ENCODE assay signal across 9 cellular contexts in genomic region chr1:217660353-217661062, GRCh38. TPM values are rescaled to one million over a fixed set of nuclear protein-coding genes. Genes with fewer than 3 reads are reported as not detected.
A peak's percentile ranks its signal among the peaks of the same experiment; 100 is the strongest.
DNase-seq lines count a peak whose midpoint lies in the region; ATAC-seq and TF ChIP-seq lines count a peak whose summit lies in the region.
"Had no signal": no experiment of that assay in that cellular context is flagged by ENCODE, and none has a peak within 500 bp of the region (broad histone marks: within the 10 kb centered on the region; RNA-seq: fewer than 3 reads in every experiment).

No MANE protein-coding gene starts in this region.

- H3K36me3 ChIP-seq in adipocyte (ENCODE audit: control insufficient read depth, insufficient read depth, low read length, severe bottlenecking) (no peaks in the 10 kb centered on the region), liver (ENCODE audit: control insufficient read depth in 4 of 4, insufficient read depth in 3 of 4, low read depth in 1 of 4, low read length in 3 of 4) (no peaks in the 10 kb centered on the region)

- TF ChIP-seq CTCF in liver (IDR thresholded peaks at IDR 0.05; ENCODE audit: low read depth, low read length, missing input control), result peak; percentile 17

- H3K27ac ChIP-seq in liver (ENCODE audit: low read depth in 1 of 2, low read length in 2 of 2), result no peak overlapping the region

- peaks cover 18% of the 10 kb centered on the region for H3K4me1 ChIP-seq in adipocyte (ENCODE audit: control insufficient read depth, insufficient read depth, low read length)
- H3K4me1 ChIP-seq in liver (ENCODE audit: control insufficient read depth in 4 of 4, insufficient read depth in 4 of 4, low read length in 3 of 4), result no peaks in the 10 kb centered on the region

- TF ChIP-seq RAD21 in liver (IDR thresholded peaks at IDR 0.05), result peak; percentile 66 to 73

- H3K9me3 ChIP-seq in adipocyte (ENCODE audit: control insufficient read depth, low read length) (no peaks in the 10 kb centered on the region), liver (ENCODE audit: control insufficient read depth in 4 of 4, low read length in 3 of 4) (no peaks in the 10 kb centered on the region)

- peak; percentile 38 for DNase-seq in Ammon's horn (ENCODE audit: low spot score)
- peak; percentile 57 for DNase-seq in adipocyte (ENCODE audit: low read depth)
- DNase-seq in ureter (ENCODE audit: low spot score), result no peak
- DNase-seq in SK-N-DZ (ENCODE audit: low spot score), result no peak

- no peak overlapping the region for H3K9ac ChIP-seq in adipocyte (ENCODE audit: low read length)
- H3K9ac ChIP-seq in liver (ENCODE audit: low read depth in 1 of 2, low read length in 2 of 2), result no peak overlapping the region

- H3K4me3 ChIP-seq in adipocyte (ENCODE audit: low read length) (no peak overlapping the region), liver (ENCODE audit: low read depth in 1 of 3, low read length in 3 of 3) (no peak overlapping the region)

- ATAC-seq in GM18907 (IDR thresholded peaks at IDR 0.05; ENCODE audit: unreplicated experiment), result peak; percentile 71
- peak; percentile 62 for ATAC-seq in HG03520 (IDR thresholded peaks at IDR 0.05; ENCODE audit: unreplicated experiment)
- ATAC-seq in GM18858 (IDR thresholded peaks at IDR 0.05; ENCODE audit: unreplicated experiment), result no peak

- WGBS in liver, result 62% methylated on average over 5 of the region's 5 CpGs

- H3K27me3 ChIP-seq in adipocyte (replicated peaks; ENCODE audit: control insufficient read depth, insufficient read depth, low read length), result no peaks in the 10 kb centered on the region
- no peaks in the 10 kb centered on the region for H3K27me3 ChIP-seq in liver (ENCODE audit: control insufficient read depth in 4 of 4, insufficient read depth in 4 of 4, low read length in 3 of 4)

TF ChIP-seq in liver, 16 proteins besides CTCF, POLR2A, EP300 and RAD21:
- TF ChIP-seq ATF3 (IDR thresholded peaks at IDR 0.05), result no peak
- TF ChIP-seq SP1 (IDR thresholded peaks at IDR 0.05), result no peak
- no peak for TF ChIP-seq MAX (IDR thresholded peaks at IDR 0.05)
- no peak for TF ChIP-seq EGR1 (IDR thresholded peaks at IDR 0.05; ENCODE audit: low read depth in 2 of 2)
- no peak for TF ChIP-seq RXRA (IDR thresholded peaks at IDR 0.05)
- no peak for TF ChIP-seq FOXA1 (IDR thresholded peaks at IDR 0.05)
- TF ChIP-seq JUND (IDR thresholded peaks at IDR 0.05), result no peak
- TF ChIP-seq REST (IDR thresholded peaks at IDR 0.05), result no peak
- no peak for TF ChIP-seq TAF1 (conservative IDR thresholded peaks at IDR 0.05)
- TF ChIP-seq ZBTB33 (IDR thresholded peaks at IDR 0.05), result no peak
- TF ChIP-seq YY1 (IDR thresholded peaks at IDR 0.05), result no peak
- TF ChIP-seq HNF4A (conservative IDR thresholded peaks at IDR 0.05), result no peak
- no peak for TF ChIP-seq FOXA2 (IDR thresholded peaks at IDR 0.05)
- TF ChIP-seq NR2F2 (IDR thresholded peaks at IDR 0.05), result no peak
- TF ChIP-seq GABPA (IDR thresholded peaks at IDR 0.05 in 1 of 2, conservative IDR thresholded peaks at IDR 0.05 in 1 of 2), result no peak
- no peak for TF ChIP-seq HNF4G (IDR thresholded peaks at IDR 0.05)
TF ChIP-seq in liver: peak in this region for 0.

RNA-seq across cellular contexts. Expression of gene SPATA17, which starts 29.4 kb away (rescaled TPM):
- under 1 TPM in 1 of 2 donors, not detected in 1; 0.08 TPM for total RNA-seq in liver
- polyA plus RNA-seq in liver, result under 1 TPM in 1 of 2 donors, not detected in 1; 0.08 TPM
- 3.2 TPM for total RNA-seq in ureter
- polyA plus RNA-seq in SK-N-DZ (2014; cell fraction: cytosol; rRNA removed), result 0.44 and 0.79 TPM in 2 replicates
- polyA plus RNA-seq in SK-N-DZ (2014; cell fraction: nucleus; rRNA removed), result 1.2 and 2.4 TPM in 2 replicates
- polyA plus RNA-seq: IgD-negative memory B cell had no signal

RNA-seq across cellular contexts. Expression of gene GPATCH2, which starts 29.6 kb away (rescaled TPM):
- total RNA-seq in liver (10 to 100 TPM in 1 of 2 donors, 1 to 10 TPM in 1; 7.4 to 11.2 TPM), ureter (26.2 TPM)
- 1 to 10 TPM; 1.6 to 4.1 TPM for polyA plus RNA-seq in liver
- 9.1 and 9.3 TPM in 2 replicates for polyA plus RNA-seq in SK-N-DZ (2014; cell fraction: cytosol; rRNA removed)
- 9.3 and 14.4 TPM in 2 replicates for polyA plus RNA-seq in SK-N-DZ (2014; cell fraction: nucleus; rRNA removed)

Comparison
In these comparisons a context has a peak if more than half of its experiments do, and no peak if none do; other contexts are left out.
1. DNase-seq: peak in Ammon's horn (single experiment) and adipocyte (single experiment); none in ureter (single experiment) and SK-N-DZ (single experiment).